1 cellular context compared by ENCODE assay signal in the genomic region with DNA sequence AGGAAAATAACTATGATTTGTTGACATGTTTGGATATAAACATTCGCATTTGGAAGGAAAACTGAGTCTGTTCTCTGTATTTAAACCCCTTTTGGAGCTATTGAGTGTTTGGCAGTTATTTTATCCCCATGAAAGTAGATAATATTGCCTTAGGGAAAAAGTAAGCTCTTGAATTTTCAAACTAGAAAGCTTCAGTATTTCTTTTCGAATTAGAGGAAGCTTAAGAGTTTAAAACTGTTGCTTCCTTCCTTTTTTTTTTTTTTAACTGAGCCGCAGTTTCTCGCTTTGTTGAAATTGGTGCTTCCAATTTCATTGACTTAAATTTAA.
TF ChIP-seq lines count a peak whose summit lies in the region.

No MANE protein-coding gene starts in this region.

TF ChIP-seq in SK-N-SH treated with all-trans-retinoic acid at 6 μM for 48 hours, 23 proteins besides CTCF, POLR2A, EP300 and RAD21 (continued from another document):
- TF ChIP-seq ZNF70 (CRISPR knock-in tag; IDR thresholded peaks at IDR 0.05) (no peak), ZFP3 (CRISPR knock-in tag; IDR thresholded peaks at IDR 0.05) (no peak), GLIS3 (CRISPR knock-in tag; IDR thresholded peaks at IDR 0.05) (no peak), OSR1 (CRISPR knock-in tag; IDR thresholded peaks at IDR 0.05) (no peak)
- TF ChIP-seq, protein P1, sequence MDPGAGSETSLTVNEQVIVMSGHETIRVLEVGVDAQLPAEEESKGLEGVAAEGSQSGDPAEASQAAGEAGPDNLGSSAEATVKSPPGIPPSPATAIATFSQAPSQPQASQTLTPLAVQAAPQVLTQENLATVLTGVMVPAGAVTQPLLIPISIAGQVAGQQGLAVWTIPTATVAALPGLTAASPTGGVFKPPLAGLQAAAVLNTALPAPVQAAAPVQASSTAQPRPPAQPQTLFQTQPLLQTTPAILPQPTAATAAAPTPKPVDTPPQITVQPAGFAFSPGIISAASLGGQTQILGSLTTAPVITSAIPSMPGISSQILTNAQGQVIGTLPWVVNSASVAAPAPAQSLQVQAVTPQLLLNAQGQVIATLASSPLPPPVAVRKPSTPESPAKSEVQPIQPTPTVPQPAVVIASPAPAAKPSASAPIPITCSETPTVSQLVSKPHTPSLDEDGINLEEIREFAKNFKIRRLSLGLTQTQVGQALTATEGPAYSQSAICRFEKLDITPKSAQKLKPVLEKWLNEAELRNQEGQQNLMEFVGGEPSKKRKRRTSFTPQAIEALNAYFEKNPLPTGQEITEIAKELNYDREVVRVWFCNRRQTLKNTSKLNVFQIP (CRISPR knock-in tag; IDR thresholded peaks at IDR 0.05; ENCODE audit: borderline replicate concordance, low read depth), result no peak
